ENCODE assay signal across 14 cellular contexts in the genomic region with DNA sequence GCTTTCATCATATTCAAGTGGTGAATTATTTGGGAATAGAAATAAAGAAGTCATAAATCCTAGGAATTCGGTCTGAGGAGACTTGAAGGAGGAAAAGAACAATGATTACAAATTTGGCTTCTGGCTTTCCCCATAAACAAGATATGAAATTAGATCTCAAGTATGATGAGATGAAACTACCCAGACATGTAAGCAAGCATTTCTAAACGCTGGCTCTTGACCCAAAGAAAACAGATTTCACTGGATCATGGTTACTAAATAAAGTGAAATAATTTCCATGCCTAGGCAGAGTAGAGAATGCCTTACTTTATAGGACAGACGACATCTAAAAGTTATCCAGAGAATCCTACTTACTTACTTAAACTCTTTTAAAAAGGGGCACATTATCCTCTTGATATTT.
DNase-seq lines count a peak whose midpoint lies in the region; ATAC-seq and TF ChIP-seq lines count a peak whose summit lies in the region.
"Had no signal": no experiment of that assay in that cellular context is flagged by ENCODE, and none has a peak within 500 bp of the region (broad histone marks: within the 10 kb centered on the region; RNA-seq: fewer than 3 reads in every experiment).

No MANE protein-coding gene starts in this region.

- H2AK9ac ChIP-seq in IMR-90 (replicated peaks; ENCODE audit: low read depth, low read length, poor library complexity): no peak overlapping the region

- WGBS in IMR-90 (ENCODE audit: extremely low coverage in 2 of 2, insufficient read length in 1 of 2), 2 experiments: no CpG with 5 or more reads among the region's 3 CpGs
- 38 to 65% methylated on average over 3 of the region's 3 CpGs for WGBS in esophagus squamous epithelium, 2 donors

- H4K8ac ChIP-seq in IMR-90 (ENCODE audit: low read depth in 2 of 2, low read length in 2 of 2): no peak overlapping the region

- in situ Hi-C loops in IMR-90 (cut with MboI; ENCODE audit: low sequenced_read_pairs): no loop called here

- dilution Hi-C loops in IMR-90 (cut with HindIII; ENCODE audit: low sequenced_read_pairs, unreplicated experiment): no loop called here

- H3K4me3 ChIP-seq in IMR-90 (ENCODE audit: insufficient read depth, low read depth, low read length) (no peak overlapping the region), fibroblast of villous mesenchyme (ENCODE audit: low read depth, low read length) (no peak overlapping the region), esophagus squamous epithelium (no peak overlapping the region)
- H3K4me3 ChIP-seq: HAP-1 had no signal

- H3K79me1 ChIP-seq in IMR-90 (ENCODE audit: low read depth in 1 of 2, low read length in 2 of 2): no peaks in the 10 kb centered on the region

- no peak for TF ChIP-seq RAD21 in IMR-90 (IDR thresholded peaks at IDR 0.05; ENCODE audit: low read length)

- H3K4me1 Mint-ChIP-seq in activated CD4-positive, alpha-beta T cell treated with anti-CD3 and anti-CD28 coated beads, Interleukin-2, amount 10 ng/mL, durations not matched to agents 24 days and 14 days: no peaks in the 10 kb centered on the region
- H3K4me1 Mint-ChIP-seq: CD4-positive, alpha-beta memory T cell; IgD-negative memory B cell had no signal

- H3K56ac ChIP-seq in IMR-90 (ENCODE audit: extremely low read depth, insufficient read depth, low read length): no peak overlapping the region

- DNase-seq in IMR-90: peak; percentile 41
- DNase-seq in dedifferentiated amniotic fluid mesenchymal stem cell (ENCODE audit: extremely low spot score): peak; percentile 62
- peak; percentile 47 for DNase-seq in fibroblast of villous mesenchyme (ENCODE audit: low read depth)
- DNase-seq in stromal cell of bone marrow (ENCODE audit: low read depth): peak; percentile 33
- DNase-seq in esophagus squamous epithelium (lab: John Stamatoyannopoulos, UW): no peak
- DNase-seq in activated CD4-positive, alpha-beta T cell treated with anti-CD3 and anti-CD28 coated beads, Interleukin-2, amount 10 ng/mL, durations not matched to agents 24 days and 14 days: no peak
- DNase-seq: BE2C; CD4-positive, alpha-beta memory T cell; DMS79 treated with DMSO at 0.1 percent for 48 hours; GF-D8 had no signal

- no peak for TF ChIP-seq CTCF in IMR-90 (conservative IDR thresholded peaks at IDR 0.05; ENCODE audit: low read depth, low read length)
- TF ChIP-seq CTCF in fibroblast of villous mesenchyme (IDR thresholded peaks at IDR 0.05; ENCODE audit: insufficient read depth, low read depth, low read length): no peak
- TF ChIP-seq CTCF in esophagus squamous epithelium (IDR thresholded peaks at IDR 0.05): no peak

- H3K23ac ChIP-seq in IMR-90 (ENCODE audit: low read depth, low read length): no peak overlapping the region

- no peak overlapping the region for H2BK20ac ChIP-seq in IMR-90 (ENCODE audit: low read depth, low read length)

- no peaks in the 10 kb centered on the region for H3K36me3 Mint-ChIP-seq in activated CD4-positive, alpha-beta T cell treated with anti-CD3 and anti-CD28 coated beads, Interleukin-2, amount 10 ng/mL, durations not matched to agents 24 days and 14 days (ENCODE audit: low read depth)
- H3K36me3 Mint-ChIP-seq: CD4-positive, alpha-beta memory T cell; IgD-negative memory B cell had no signal

- H3K27me3 Mint-ChIP-seq in activated CD4-positive, alpha-beta T cell treated with anti-CD3 and anti-CD28 coated beads, Interleukin-2, amount 10 ng/mL, durations not matched to agents 24 days and 14 days: no peaks in the 10 kb centered on the region
- H3K27me3 Mint-ChIP-seq: CD4-positive, alpha-beta memory T cell; IgD-negative memory B cell had no signal

- H3K9ac ChIP-seq in IMR-90 (ENCODE audit: low read depth, low read length): no peak overlapping the region

- no peak overlapping the region for H2AK5ac ChIP-seq in IMR-90 (ENCODE audit: low read depth, low read length)

- no peak overlapping the region for H3K4me2 ChIP-seq in IMR-90 (ENCODE audit: low read depth, low read length)

- no peak overlapping the region for H4K91ac ChIP-seq in IMR-90 (ENCODE audit: insufficient read depth, low read depth, low read length)

- no peak overlapping the region for H3K27ac Mint-ChIP-seq in activated CD4-positive, alpha-beta T cell treated with anti-CD3 and anti-CD28 coated beads, Interleukin-2, amount 10 ng/mL, durations not matched to agents 24 days and 14 days
- H3K27ac Mint-ChIP-seq: CD4-positive, alpha-beta memory T cell; IgD-negative memory B cell had no signal

- no peak overlapping the region for H2BK15ac ChIP-seq in IMR-90 (ENCODE audit: low read depth, low read length)

- no peak overlapping the region for H3K27ac ChIP-seq in IMR-90 (ENCODE audit: insufficient read depth, low read length)
- no peak overlapping the region for H3K27ac ChIP-seq in esophagus squamous epithelium
- H3K27ac ChIP-seq: C4-2B had no signal

- H3K9me3 ChIP-seq in IMR-90 (ENCODE audit: control insufficient read depth, insufficient read depth, low read length) (no peaks in the 10 kb centered on the region), esophagus squamous epithelium (no peaks in the 10 kb centered on the region)
- H3K9me3 ChIP-seq: BE2C, HAP-1 had no signal

- no peaks in the 10 kb centered on the region for H4K20me1 ChIP-seq in IMR-90 (ENCODE audit: insufficient read depth, low read length)

- H3K14ac ChIP-seq in IMR-90 (replicated peaks; ENCODE audit: low read depth, low read length): no peak overlapping the region

- intact Hi-C loops in IMR-90 (cut with micrococcal nuclease): no loop called here
- intact Hi-C loops in esophagus squamous epithelium (cut with DNase I): no loop called here
- intact Hi-C loops in activated CD4-positive, alpha-beta T cell treated with anti-CD3 and anti-CD28 coated beads, Interleukin-2, amount 10 ng/mL, durations not matched to agents 24 days and 14 days (cut with micrococcal nuclease): no loop called here

- H3K18ac ChIP-seq in IMR-90 (ENCODE audit: low read depth, low read length): no peak overlapping the region

- H3K4me3 Mint-ChIP-seq in activated CD4-positive, alpha-beta T cell treated with anti-CD3 and anti-CD28 coated beads, Interleukin-2, amount 10 ng/mL, durations not matched to agents 24 days and 14 days: no peak overlapping the region
- H3K4me3 Mint-ChIP-seq: CD4-positive, alpha-beta memory T cell; IgD-negative memory B cell had no signal

- H3K4ac ChIP-seq in IMR-90 (ENCODE audit: low read depth, low read length): no peak overlapping the region

- H3K36me3 ChIP-seq in IMR-90 (ENCODE audit: control insufficient read depth, insufficient read depth, low read length) (no peaks in the 10 kb centered on the region), esophagus squamous epithelium (no peaks in the 10 kb centered on the region)
- H3K36me3 ChIP-seq: BE2C, HAP-1 had no signal

- H3K27me3 ChIP-seq in IMR-90 (ENCODE audit: control insufficient read depth, insufficient read depth, low read length): no peaks in the 10 kb centered on the region
- H3K27me3 ChIP-seq in esophagus squamous epithelium: no peaks in the 10 kb centered on the region
- H3K27me3 ChIP-seq: BE2C had no signal

- peaks cover 2% of the 10 kb centered on the region; the same call in 1 of the 2 replicates for H3K4me1 ChIP-seq in IMR-90 (ENCODE audit: control insufficient read depth, insufficient read depth, low read length)
- no peaks in the 10 kb centered on the region for H3K4me1 ChIP-seq in esophagus squamous epithelium
- H3K4me1 ChIP-seq: BE2C, HAP-1 had no signal

- no TSS peak for BruUV-seq in IMR-90 (replicated peaks; lab: Mats Ljungman, UMichigan)

- no peak overlapping the region for H2BK5ac ChIP-seq in IMR-90 (ENCODE audit: low read depth, low read length, poor library complexity, severe bottlenecking)

- H3K9me1 ChIP-seq in IMR-90 (ENCODE audit: insufficient read depth, low read length): no peaks in the 10 kb centered on the region

- no peak overlapping the region for H2AFZ ChIP-seq in IMR-90 (replicated peaks; ENCODE audit: low read length, poor library complexity)

- H2BK120ac ChIP-seq in IMR-90 (ENCODE audit: low read depth, low read length): no peak overlapping the region

- POLR2A ChIA-PET in IMR-90 (lab: Charles Lee; ENCODE audit: unreplicated experiment): no interaction called here

- TF ChIP-seq POLR2A in IMR-90 (IDR thresholded peaks at IDR 0.05; ENCODE audit: low read depth, low read length) (no peak), esophagus squamous epithelium (IDR thresholded peaks at IDR 0.05) (no peak)

- CTCF ChIA-PET in IMR-90 (lab: Yijun Ruan, JAX): no interaction called here

- H4K5ac ChIP-seq in IMR-90 (ENCODE audit: low read depth, low read length): no peak overlapping the region

- ATAC-seq in IMR-90 (ENCODE audit: low read depth) (peak; percentile 49), HG02763 (IDR thresholded peaks at IDR 0.05; ENCODE audit: unreplicated experiment) (no peak)

- no peaks in the 10 kb centered on the region for H3K9me3 Mint-ChIP-seq in activated CD4-positive, alpha-beta T cell treated with anti-CD3 and anti-CD28 coated beads, Interleukin-2, amount 10 ng/mL, durations not matched to agents 24 days and 14 days

TF ChIP-seq in IMR-90, 13 proteins besides CTCF, POLR2A, EP300 and RAD21 (continues in another document):
- TF ChIP-seq CHD1 (IDR thresholded peaks at IDR 0.05; ENCODE audit: low read depth, low read length) (no peak), CEBPB (IDR thresholded peaks at IDR 0.05; ENCODE audit: low read depth, low read length) (no peak), SMC3 (IDR thresholded peaks at IDR 0.05; ENCODE audit: low read depth, low read length) (no peak), FOS (IDR thresholded peaks at IDR 0.05; ENCODE audit: low read depth, low read length) (no peak), MAFK (IDR thresholded peaks at IDR 0.05; ENCODE audit: low read depth, low read length) (no peak), RCOR1 (IDR thresholded peaks at IDR 0.05; ENCODE audit: insufficient replicate concordance, low read length) (no peak), MXI1 (IDR thresholded peaks at IDR 0.05; ENCODE audit: borderline replicate concordance, low read depth, low read length) (no peak), MAZ (IDR thresholded peaks at IDR 0.05; ENCODE audit: borderline replicate concordance, low read depth, low read length) (no peak), NFE2L2 (IDR thresholded peaks at IDR 0.05; ENCODE audit: low read depth, low read length) (no peak), BHLHE40 (IDR thresholded peaks at IDR 0.05; ENCODE audit: low read depth, low read length) (no peak)
- TF ChIP-seq, protein P1, sequence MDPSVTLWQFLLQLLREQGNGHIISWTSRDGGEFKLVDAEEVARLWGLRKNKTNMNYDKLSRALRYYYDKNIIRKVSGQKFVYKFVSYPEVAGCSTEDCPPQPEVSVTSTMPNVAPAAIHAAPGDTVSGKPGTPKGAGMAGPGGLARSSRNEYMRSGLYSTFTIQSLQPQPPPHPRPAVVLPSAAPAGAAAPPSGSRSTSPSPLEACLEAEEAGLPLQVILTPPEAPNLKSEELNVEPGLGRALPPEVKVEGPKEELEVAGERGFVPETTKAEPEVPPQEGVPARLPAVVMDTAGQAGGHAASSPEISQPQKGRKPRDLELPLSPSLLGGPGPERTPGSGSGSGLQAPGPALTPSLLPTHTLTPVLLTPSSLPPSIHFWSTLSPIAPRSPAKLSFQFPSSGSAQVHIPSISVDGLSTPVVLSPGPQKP (IDR thresholded peaks at IDR 0.05; ENCODE audit: borderline replicate concordance, low read depth, low read length): no peak

Comparison
In these comparisons a context has a peak if more than half of its experiments do, and no peak if none do; other contexts are left out.
1. DNase-seq: peak in IMR-90 (single experiment), dedifferentiated amniotic fluid mesenchymal stem cell (single experiment), fibroblast of villous mesenchyme (single experiment) and stromal cell of bone marrow (single experiment); none in esophagus squamous epithelium (single experiment) and activated CD4-positive, alpha-beta T cell treated with anti-CD3 and anti-CD28 coated beads, Interleukin-2, amount 10 ng/mL, durations not matched to agents 24 days and 14 days (single experiment).